In genomic region chr20:23035731-23036130, GRCh38 we compare ENCODE assay signal across 20 cellular contexts. TPM values are rescaled to one million over a fixed set of nuclear protein-coding genes. Genes with fewer than 3 reads are reported as not detected.
"Had no signal": no experiment of that assay in that cellular context is flagged by ENCODE, and none has a peak within 500 bp of the region (broad histone marks: within the 10 kb centered on the region; RNA-seq: fewer than 3 reads in every experiment).

No MANE protein-coding gene starts in this region.

- FAIRE-seq: colon, pancreas had no signal

- H3K27ac ChIP-seq: ascending aorta, epithelial cell of prostate, gastroesophageal sphincter, pancreas, thoracic aorta had no signal

- H3K27me3 ChIP-seq: ascending aorta had no signal

- DNase-seq: activated CD4-positive, alpha-beta T cell treated with anti-CD3 and anti-CD28 coated beads for 36 hours; activated CD8-positive, alpha-beta memory T cell treated with anti-CD3 and anti-CD28 coated beads, Interleukin-2, amount 50 U/mL, for 48 hours; activated CD8-positive, alpha-beta T cell treated with anti-CD3 and anti-CD28 coated beads, Interleukin-2, amount 10 ng/mL, durations not matched to agents 7 days and 5 days; activated naive CD4-positive, alpha-beta T cell; activated naive CD8-positive, alpha-beta T cell treated with anti-CD3 and anti-CD28 coated beads, Interleukin-2, amount 50 U/mL, for 24 hours; effector memory CD4-positive, alpha-beta T cell; hippocampal formation; mesenchymal stem cell; stimulated activated CD4-positive, alpha-beta T cell treated with anti-CD3 and anti-CD28 coated beads, Interleukin-15, amount 100 ng/mL, for 24 hours; stimulated activated CD4-positive, alpha-beta T cell treated with anti-CD3 and anti-CD28 coated beads, Interleukin-4, amount 100 ng/mL, for 24 hours; T-helper 9 cell had no signal

- H3K9me3 ChIP-seq: ascending aorta, gastroesophageal sphincter, pancreas, thoracic aorta had no signal

- ATAC-seq: activated CD4-positive, alpha-beta T cell treated with anti-CD3 and anti-CD28 coated beads for 36 hours; activated CD8-positive, alpha-beta T cell treated with anti-CD3 and anti-CD28 coated beads, Interleukin-2, amount 10 ng/mL, durations not matched to agents 7 days and 5 days; activated naive CD8-positive, alpha-beta T cell treated with anti-CD3 and anti-CD28 coated beads, Interleukin-2, amount 50 U/mL, for 24 hours; gastroesophageal sphincter had no signal

- H3K36me3 ChIP-seq: ascending aorta, gastroesophageal sphincter, pancreas, thoracic aorta had no signal

- H3K4me1 ChIP-seq: ascending aorta, pancreas had no signal

- H3K4me3 ChIP-seq: pancreas had no signal

RNA-seq across cellular contexts. Expression of gene SSTR4, which starts 0.6 kb away (rescaled TPM):
- total RNA-seq: activated CD4-positive, alpha-beta T cell treated with anti-CD3 and anti-CD28 coated beads for 36 hours; activated CD8-positive, alpha-beta T cell treated with anti-CD3 and anti-CD28 coated beads, Interleukin-2, amount 10 ng/mL, durations not matched to agents 7 days and 5 days; activated T-helper 1 cell treated with anti-CD3 and anti-CD28 coated beads, Interleukin-12 subunit alpha, Interleukin-12 subunit beta, Interleukin-2, Interleukin-4 antibody, amounts not matched to agents 30 ng/mL and 10 ng/mL and 1 ng/mL, durations not matched to agents 14 hours and 24 hours and 36 hours; ascending aorta; neural crest cell; pancreas; thoracic aorta; urinary bladder had no signal

RNA-seq across cellular contexts. Expression of gene THBD, which starts 13.7 kb away (rescaled TPM):
- total RNA-seq: activated CD4-positive, alpha-beta T cell treated with anti-CD3 and anti-CD28 coated beads for 36 hours; activated CD8-positive, alpha-beta T cell treated with anti-CD3 and anti-CD28 coated beads, Interleukin-2, amount 10 ng/mL, durations not matched to agents 7 days and 5 days; activated T-helper 1 cell treated with anti-CD3 and anti-CD28 coated beads, Interleukin-12 subunit alpha, Interleukin-12 subunit beta, Interleukin-2, Interleukin-4 antibody, amounts not matched to agents 30 ng/mL and 10 ng/mL and 1 ng/mL, durations not matched to agents 14 hours and 24 hours and 36 hours had no signal
